Comparison of ENCODE assay signal across 23 cellular contexts in genomic region chr3:123508176-123508575, GRCh38. TPM values are rescaled to one million over a fixed set of nuclear protein-coding genes. Genes with fewer than 3 reads are reported as not detected.
"Had no signal": no experiment of that assay in that cellular context is flagged by ENCODE, and none has a peak within 500 bp of the region (broad histone marks: within the 10 kb centered on the region; RNA-seq: fewer than 3 reads in every experiment).

No MANE protein-coding gene starts in this region.

- H2AFZ ChIP-seq: neural progenitor cell had no signal

- H3K4me3 ChIP-seq: heart right ventricle, left lung, lower lobe of right lung, neural progenitor cell, pancreas, prostate gland, right lobe of liver had no signal

- ATAC-seq: heart right ventricle; left lung; lower lobe of right lung; natural killer cell treated with Interleukin-12 subunit alpha and Interleukin-12 subunit beta and Interleukin-15 and Interleukin-18, amount 100 ng/mL, for 72 hours; pancreas; stimulated activated naive B cell treated with anti-CD40 and anti-IgM and Interleukin-4, amounts not matched to agents 10 μg/mL and 1 μg/mL and 100 μg/mL, for 72 hours; stimulated activated naive CD8-positive, alpha-beta T cell treated with anti-CD3 and anti-CD28 coated beads, Interleukin-15, amount 100 ng/mL, for 72 hours had no signal

- H3K36me3 Mint-ChIP-seq: natural killer cell treated with Interleukin-12 subunit alpha and Interleukin-12 subunit beta and Interleukin-15 and Interleukin-18, amount 100 ng/mL, for 72 hours had no signal

- DNase-seq: cerebellar nuclear complex; erythroblast; heart right ventricle; islet precursor cell; left lung; lower lobe of right lung; pancreas; retina; right lobe of liver; stimulated activated CD4-positive, alpha-beta T cell treated with anti-CD3 and anti-CD28 coated beads, Interleukin-4, amount 100 ng/mL, for 1 hour; stimulated activated CD8-positive, alpha-beta memory T cell treated with anti-CD3 and anti-CD28 coated beads, Interleukin-4, amount 100 ng/mL, for 48 hours; stimulated activated naive B cell treated with anti-CD40 and anti-IgM and Interleukin-4, amounts not matched to agents 10 μg/mL and 1 μg/mL and 100 μg/mL, for 72 hours; stimulated activated naive CD8-positive, alpha-beta T cell treated with anti-CD3 and anti-CD28 coated beads, Interleukin-15, amount 100 ng/mL, for 72 hours; substantia nigra; trophoblast cell had no signal

- H3K27me3 ChIP-seq: heart right ventricle, left lung, neural progenitor cell, pancreas, right lobe of liver had no signal

- H3K4me1 Mint-ChIP-seq: memory B cell; mesothelial cell of epicardium; stimulated activated naive B cell treated with anti-CD40 and anti-IgM and Interleukin-4, amounts not matched to agents 10 μg/mL and 1 μg/mL and 100 μg/mL, for 72 hours; stimulated activated naive CD8-positive, alpha-beta T cell treated with anti-CD3 and anti-CD28 coated beads, Interleukin-15, amount 100 ng/mL, for 72 hours had no signal

- H3K9me3 ChIP-seq: heart right ventricle, left lung, lower lobe of right lung, pancreas, prostate gland, right lobe of liver had no signal

- H3K27ac Mint-ChIP-seq: dendritic cell treated with granulocyte-macrophage colony-stimulating factor and Interleukin-4, amounts not matched to agents 40 ng/mL and 50 ng/mL, for 4 days; memory B cell; mesothelial cell of epicardium; natural killer cell treated with Interleukin-12 subunit alpha and Interleukin-12 subunit beta and Interleukin-15 and Interleukin-18, amount 100 ng/mL, for 72 hours; neural progenitor cell; stimulated activated naive B cell treated with anti-CD40 and anti-IgM and Interleukin-4, amounts not matched to agents 10 μg/mL and 1 μg/mL and 100 μg/mL, for 72 hours had no signal

- H3K9ac ChIP-seq: neural progenitor cell had no signal

- H3K9me3 Mint-ChIP-seq: dendritic cell treated with granulocyte-macrophage colony-stimulating factor and Interleukin-4, amounts not matched to agents 40 ng/mL and 50 ng/mL, for 4 days; memory B cell; natural killer cell treated with Interleukin-12 subunit alpha and Interleukin-12 subunit beta and Interleukin-15 and Interleukin-18, amount 100 ng/mL, for 72 hours; neural progenitor cell; stimulated activated naive B cell treated with anti-CD40 and anti-IgM and Interleukin-4, amounts not matched to agents 10 μg/mL and 1 μg/mL and 100 μg/mL, for 72 hours; stimulated activated naive CD8-positive, alpha-beta T cell treated with anti-CD3 and anti-CD28 coated beads, Interleukin-15, amount 100 ng/mL, for 72 hours had no signal

- H3K36me3 ChIP-seq: neural progenitor cell, pancreas, prostate gland, right lobe of liver had no signal

- H3K4me3 Mint-ChIP-seq: dendritic cell treated with granulocyte-macrophage colony-stimulating factor and Interleukin-4, amounts not matched to agents 40 ng/mL and 50 ng/mL, for 4 days; memory B cell; mesothelial cell of epicardium; natural killer cell treated with Interleukin-12 subunit alpha and Interleukin-12 subunit beta and Interleukin-15 and Interleukin-18, amount 100 ng/mL, for 72 hours; neural progenitor cell; stimulated activated naive B cell treated with anti-CD40 and anti-IgM and Interleukin-4, amounts not matched to agents 10 μg/mL and 1 μg/mL and 100 μg/mL, for 72 hours; stimulated activated naive CD8-positive, alpha-beta T cell treated with anti-CD3 and anti-CD28 coated beads, Interleukin-15, amount 100 ng/mL, for 72 hours had no signal

- H3K4me1 ChIP-seq: heart right ventricle, left lung, lower lobe of right lung, pancreas, prostate gland had no signal

- H3K27me3 Mint-ChIP-seq: dendritic cell treated with granulocyte-macrophage colony-stimulating factor and Interleukin-4, amounts not matched to agents 40 ng/mL and 50 ng/mL, for 4 days; memory B cell; natural killer cell treated with Interleukin-12 subunit alpha and Interleukin-12 subunit beta and Interleukin-15 and Interleukin-18, amount 100 ng/mL, for 72 hours; stimulated activated naive B cell treated with anti-CD40 and anti-IgM and Interleukin-4, amounts not matched to agents 10 μg/mL and 1 μg/mL and 100 μg/mL, for 72 hours; stimulated activated naive CD8-positive, alpha-beta T cell treated with anti-CD3 and anti-CD28 coated beads, Interleukin-15, amount 100 ng/mL, for 72 hours had no signal

- H3K27ac ChIP-seq: heart right ventricle, left lung, lower lobe of right lung, neural progenitor cell, pancreas, prostate gland, right lobe of liver had no signal

- H3K4me2 ChIP-seq: neural progenitor cell had no signal

RNA-seq across cellular contexts. Expression of gene ADCY5, which starts 59.3 kb away (rescaled TPM):
- total RNA-seq: endothelial cell of umbilical vein; glomerular endothelial cell; natural killer cell treated with Interleukin-12 subunit alpha and Interleukin-12 subunit beta and Interleukin-15 and Interleukin-18, amount 100 ng/mL, for 72 hours had no signal
